ENCODE assay signal across 1 cellular context in genomic region chr4:143335979-143336827, GRCh38.
A peak's percentile ranks its signal among the peaks of the same experiment; 100 is the strongest.
TF ChIP-seq lines count a peak whose summit lies in the region.

No MANE protein-coding gene starts in this region.

TF ChIP-seq in HepG2, 621 proteins besides CTCF, POLR2A, EP300 and RAD21 (continued from another document and continues in another):
- TF ChIP-seq ZFY (CRISPR knock-in tag; IDR thresholded peaks at IDR 0.05) (peak; percentile 87), ZNF598 (CRISPR knock-in tag; IDR thresholded peaks at IDR 0.05; ENCODE audit: borderline replicate concordance) (peak; percentile 32; the same call in 1 of the 2 replicates), RXRB (CRISPR knock-in tag; IDR thresholded peaks at IDR 0.05; ENCODE audit: borderline replicate concordance) (0 out of 2 replicates have a peak, but pooled peaks have one; percentile 14), DRAP1 (CRISPR knock-in tag; IDR thresholded peaks at IDR 0.05) (peak; percentile 36), TOPORS (CRISPR knock-in tag; IDR thresholded peaks at IDR 0.05) (peak; percentile 23; the same call in 1 of the 2 replicates), SPEN (CRISPR knock-in tag; IDR thresholded peaks at IDR 0.05; ENCODE audit: low read depth) (peak; percentile 4; the same call in 1 of the 2 replicates), ZNF318 (CRISPR knock-in tag; IDR thresholded peaks at IDR 0.05) (no peak), SP5 (CRISPR knock-in tag; IDR thresholded peaks at IDR 0.05; ENCODE audit: borderline replicate concordance, low read depth) (peak; percentile 54; the same call in 1 of the 2 replicates), ZNF556 (CRISPR knock-in tag; IDR thresholded peaks at IDR 0.05; ENCODE audit: borderline replicate concordance) (peak; percentile 42; the same call in 1 of the 2 replicates), ZNF572 (CRISPR knock-in tag; IDR thresholded peaks at IDR 0.05) (no peak), HMGA1 (CRISPR knock-in tag; conservative IDR thresholded peaks at IDR 0.05) (no peak), NR2C2 (CRISPR knock-in tag; IDR thresholded peaks at IDR 0.05; ENCODE audit: borderline replicate concordance) (peak; percentile 84), ZNF724P (CRISPR knock-in tag; IDR thresholded peaks at IDR 0.05; ENCODE audit: borderline replicate concordance) (no peak), ZNF280D (CRISPR knock-in tag; IDR thresholded peaks at IDR 0.05) (no peak), KAT8 (CRISPR knock-in tag; IDR thresholded peaks at IDR 0.05) (peak; percentile 49; the same call in 1 of the 2 replicates), E2F1 (CRISPR knock-in tag; IDR thresholded peaks at IDR 0.05) (no peak), ZNF605 (CRISPR knock-in tag; IDR thresholded peaks at IDR 0.05) (peak; percentile 77), CHCHD3 (CRISPR knock-in tag; IDR thresholded peaks at IDR 0.05) (peak; percentile 70; the same call in 1 of the 2 replicates), ZNF879 (CRISPR knock-in tag; IDR thresholded peaks at IDR 0.05) (no peak), FOXA3 (CRISPR knock-in tag; IDR thresholded peaks at IDR 0.05) (peak; percentile 24; the same call in 1 of the 2 replicates), ZNF619 (CRISPR knock-in tag; IDR thresholded peaks at IDR 0.05) (0 out of 2 replicates have a peak, but pooled peaks have one; percentile 43), ZNF225 (CRISPR knock-in tag; IDR thresholded peaks at IDR 0.05) (peak; percentile 72; the same call in 1 of the 2 replicates), ZNF772 (CRISPR knock-in tag; IDR thresholded peaks at IDR 0.05) (peak; percentile 83; the same call in 1 of the 2 replicates), MXD4 (CRISPR knock-in tag; IDR thresholded peaks at IDR 0.05) (0 out of 2 replicates have a peak, but pooled peaks have one; percentile 18), YY1 (IDR thresholded peaks at IDR 0.05; ENCODE audit: insufficient read depth, insufficient replicate concordance, low read depth, low read length) (peak; percentile 39), AGO1 (IDR thresholded peaks at IDR 0.05; ENCODE audit: low read depth, low read length, poor library complexity, severe bottlenecking) (no peak), CAMTA2 (CRISPR knock-in tag; IDR thresholded peaks at IDR 0.05; ENCODE audit: borderline replicate concordance) (no peak), HNRNPL (IDR thresholded peaks at IDR 0.05; ENCODE audit: low read depth, low read length) (peak; percentile 44; the same call in 1 of the 2 replicates), ZNF749 (CRISPR knock-in tag; IDR thresholded peaks at IDR 0.05; ENCODE audit: borderline replicate concordance) (no peak), SSRP1 (CRISPR knock-in tag; IDR thresholded peaks at IDR 0.05) (no peak), RBM39 (IDR thresholded peaks at IDR 0.05; ENCODE audit: low read depth, low read length, poor library complexity, severe bottlenecking) (peak; percentile 94), CENPX (CRISPR knock-in tag; IDR thresholded peaks at IDR 0.05) (no peak), ELF1 (CRISPR knock-in tag; IDR thresholded peaks at IDR 0.05) (peak; percentile 60), ZNF510 (CRISPR knock-in tag; IDR thresholded peaks at IDR 0.05; ENCODE audit: low read depth) (peak; percentile 36; the same call in 1 of the 2 replicates), CREM (IDR thresholded peaks at IDR 0.05) (peak; percentile 35), CREM (CRISPR knock-in tag; IDR thresholded peaks at IDR 0.05) (no peak), PCBP1 (IDR thresholded peaks at IDR 0.05; ENCODE audit: borderline replicate concordance, low read depth, low read length) (0 out of 2 replicates have a peak, but pooled peaks have one; percentile 71), ZNF317 (CRISPR knock-in tag; IDR thresholded peaks at IDR 0.05) (peak; percentile 85), SNAI1 (CRISPR knock-in tag; IDR thresholded peaks at IDR 0.05; ENCODE audit: borderline replicate concordance) (no peak), ZNF451 (CRISPR knock-in tag; IDR thresholded peaks at IDR 0.05) (0 out of 2 replicates have a peak, but pooled peaks have one; percentile 1), ZNF343 (CRISPR knock-in tag; IDR thresholded peaks at IDR 0.05) (no peak), ZBTB7B (CRISPR knock-in tag; IDR thresholded peaks at IDR 0.05) (peak; percentile 76; the same call in 1 of the 2 replicates)
- TF ChIP-seq, protein P1, sequence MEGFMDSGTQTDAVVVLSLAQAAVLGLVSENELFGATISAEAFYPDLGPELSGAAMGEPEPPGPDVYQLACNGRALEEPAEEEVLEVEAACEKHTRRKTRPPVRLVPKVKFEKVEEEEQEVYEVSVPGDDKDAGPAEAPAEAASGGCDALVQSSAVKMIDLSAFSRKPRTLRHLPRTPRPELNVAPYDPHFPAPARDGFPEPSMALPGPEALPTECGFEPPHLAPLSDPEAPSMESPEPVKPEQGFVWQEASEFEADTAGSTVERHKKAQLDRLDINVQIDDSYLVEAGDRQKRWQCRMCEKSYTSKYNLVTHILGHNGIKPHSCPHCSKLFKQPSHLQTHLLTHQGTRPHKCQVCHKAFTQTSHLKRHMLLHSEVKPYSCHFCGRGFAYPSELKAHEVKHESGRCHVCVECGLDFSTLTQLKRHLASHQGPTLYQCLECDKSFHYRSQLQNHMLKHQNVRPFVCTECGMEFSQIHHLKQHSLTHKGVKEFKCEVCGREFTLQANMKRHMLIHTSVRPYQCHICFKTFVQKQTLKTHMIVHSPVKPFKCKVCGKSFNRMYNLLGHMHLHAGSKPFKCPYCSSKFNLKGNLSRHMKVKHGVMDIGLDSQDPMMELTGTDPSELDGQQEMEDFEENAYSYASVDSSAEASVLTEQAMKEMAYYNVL (CRISPR knock-in tag; IDR thresholded peaks at IDR 0.05; ENCODE audit: borderline replicate concordance), result peak; percentile 58; the same call in 1 of the 2 replicates
- TF ChIP-seq, protein P2, sequence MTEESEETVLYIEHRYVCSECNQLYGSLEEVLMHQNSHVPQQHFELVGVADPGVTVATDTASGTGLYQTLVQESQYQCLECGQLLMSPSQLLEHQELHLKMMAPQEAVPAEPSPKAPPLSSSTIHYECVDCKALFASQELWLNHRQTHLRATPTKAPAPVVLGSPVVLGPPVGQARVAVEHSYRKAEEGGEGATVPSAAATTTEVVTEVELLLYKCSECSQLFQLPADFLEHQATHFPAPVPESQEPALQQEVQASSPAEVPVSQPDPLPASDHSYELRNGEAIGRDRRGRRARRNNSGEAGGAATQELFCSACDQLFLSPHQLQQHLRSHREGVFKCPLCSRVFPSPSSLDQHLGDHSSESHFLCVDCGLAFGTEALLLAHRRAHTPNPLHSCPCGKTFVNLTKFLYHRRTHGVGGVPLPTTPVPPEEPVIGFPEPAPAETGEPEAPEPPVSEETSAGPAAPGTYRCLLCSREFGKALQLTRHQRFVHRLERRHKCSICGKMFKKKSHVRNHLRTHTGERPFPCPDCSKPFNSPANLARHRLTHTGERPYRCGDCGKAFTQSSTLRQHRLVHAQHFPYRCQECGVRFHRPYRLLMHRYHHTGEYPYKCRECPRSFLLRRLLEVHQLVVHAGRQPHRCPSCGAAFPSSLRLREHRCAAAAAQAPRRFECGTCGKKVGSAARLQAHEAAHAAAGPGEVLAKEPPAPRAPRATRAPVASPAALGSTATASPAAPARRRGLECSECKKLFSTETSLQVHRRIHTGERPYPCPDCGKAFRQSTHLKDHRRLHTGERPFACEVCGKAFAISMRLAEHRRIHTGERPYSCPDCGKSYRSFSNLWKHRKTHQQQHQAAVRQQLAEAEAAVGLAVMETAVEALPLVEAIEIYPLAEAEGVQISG (CRISPR knock-in tag; IDR thresholded peaks at IDR 0.05), result peak; percentile 49; the same call in 1 of the 2 replicates
- TF ChIP-seq, protein P3, sequence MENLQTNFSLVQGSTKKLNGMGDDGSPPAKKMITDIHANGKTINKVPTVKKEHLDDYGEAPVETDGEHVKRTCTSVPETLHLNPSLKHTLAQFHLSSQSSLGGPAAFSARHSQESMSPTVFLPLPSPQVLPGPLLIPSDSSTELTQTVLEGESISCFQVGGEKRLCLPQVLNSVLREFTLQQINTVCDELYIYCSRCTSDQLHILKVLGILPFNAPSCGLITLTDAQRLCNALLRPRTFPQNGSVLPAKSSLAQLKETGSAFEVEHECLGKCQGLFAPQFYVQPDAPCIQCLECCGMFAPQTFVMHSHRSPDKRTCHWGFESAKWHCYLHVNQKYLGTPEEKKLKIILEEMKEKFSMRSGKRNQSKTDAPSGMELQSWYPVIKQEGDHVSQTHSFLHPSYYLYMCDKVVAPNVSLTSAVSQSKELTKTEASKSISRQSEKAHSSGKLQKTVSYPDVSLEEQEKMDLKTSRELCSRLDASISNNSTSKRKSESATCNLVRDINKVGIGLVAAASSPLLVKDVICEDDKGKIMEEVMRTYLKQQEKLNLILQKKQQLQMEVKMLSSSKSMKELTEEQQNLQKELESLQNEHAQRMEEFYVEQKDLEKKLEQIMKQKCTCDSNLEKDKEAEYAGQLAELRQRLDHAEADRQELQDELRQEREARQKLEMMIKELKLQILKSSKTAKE (CRISPR knock-in tag; IDR thresholded peaks at IDR 0.05; ENCODE audit: borderline replicate concordance), result 0 out of 2 replicates have a peak, but pooled peaks have one; percentile 4
